ENCODE assay signal across 35 cellular contexts in the genomic region with DNA sequence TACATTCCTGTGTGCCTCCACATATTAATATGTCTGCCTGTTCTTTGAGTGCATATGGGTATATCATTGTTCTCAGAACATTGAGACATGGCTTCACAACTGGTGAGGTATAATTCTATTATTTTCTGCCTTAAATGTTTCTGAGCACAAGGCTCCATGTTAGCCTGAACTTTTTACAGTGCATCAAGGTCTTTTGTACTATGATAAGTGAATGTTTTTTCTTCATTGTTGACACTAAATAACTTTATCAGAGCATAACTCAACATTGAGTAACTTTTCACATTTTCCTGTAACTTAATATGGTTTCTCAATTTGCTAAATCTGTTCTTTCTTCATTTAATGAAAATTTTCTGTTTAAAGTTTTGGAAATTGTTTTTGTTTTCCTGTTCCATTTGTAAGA.
"Had no signal": no experiment of that assay in that cellular context is flagged by ENCODE, and none has a peak within 500 bp of the region (broad histone marks: within the 10 kb centered on the region; RNA-seq: fewer than 3 reads in every experiment).

No MANE protein-coding gene starts in this region.

- H3K27me3 ChIP-seq: MG63 had no signal

- H3K9me3 ChIP-seq: MG63 had no signal

- H3K4me3 ChIP-seq: MG63 had no signal

- DNase-seq: Kasumi-1, MG63, MM.1S, MV-4-11, NCI-H1048, NCI-H1092, NCI-H1092 treated with DMSO at 0.1 percent for 48 hours, NCI-H1105, NCI-H1105 treated with DMSO at 0.1 percent for 48 hours, NCI-H1417, NCI-H1417 treated with DMSO at 0.1 percent for 48 hours, NCI-H1436, NCI-H1436 treated with DMSO at 0.1 percent for 48 hours, NCI-H146, NCI-H1694, NCI-H1694 treated with DMSO at 0.1 percent for 48 hours, NCI-H187, NCI-H187 treated with DMSO at 0.1 percent for 48 hours, NCI-H1930, NCI-H2029, NCI-H2029 treated with DMSO at 0.1 percent for 48 hours, NCI-H2081, NCI-H2081 treated with DMSO at 0.1 percent for 48 hours, NCI-H2107, NCI-H2171, NCI-H2171 treated with DMSO at 0.1 percent for 48 hours, NCI-H2227 treated with DMSO at 0.1 percent for 48 hours, NCI-H226, NCI-H345, NCI-H446, NCI-H446 treated with DMSO at 0.1 percent for 48 hours, NCI-H510A, NCI-H510A treated with DMSO at 0.1 percent for 48 hours, NCI-H524, NCI-H524 treated with DMSO at 0.1 percent for 48 hours had no signal

- H3K36me3 ChIP-seq: MG63 had no signal
